In genomic region chr18:35999925-36000324, GRCh38 we compare ENCODE assay signal across 31 cellular contexts.
"Had no signal": no experiment of that assay in that cellular context is flagged by ENCODE, and none has a peak within 500 bp of the region (broad histone marks: within the 10 kb centered on the region; RNA-seq: fewer than 3 reads in every experiment).

No MANE protein-coding gene starts in this region.

- H3K9me3 Mint-ChIP-seq: activated naive CD4-positive, alpha-beta T cell treated with anti-CD3 and anti-CD28 coated beads, Interleukin-2, amount 50 U/mL, for 72 hours; activated T-cell treated with anti-CD3 and anti-CD28 coated beads, Interleukin-2, amount 50 U/mL, for 72 hours; memory B cell; naive thymus-derived CD4-positive, alpha-beta T cell; T-helper 1 cell treated with Interleukin-12 subunit alpha and Interleukin-12 subunit beta and Interleukin-4 antibody, amounts not matched to agents 30 μg/mL and 1 μg/mL, for 36 hours had no signal

- ATAC-seq: activated CD4-positive, alpha-beta T cell treated with anti-CD3 and anti-CD28 coated beads for 36 hours; activated CD8-positive, alpha-beta T cell treated with anti-CD3 and anti-CD28 coated beads, Interleukin-2, amount 10 ng/mL, durations not matched to agents 7 days and 5 days; activated naive CD4-positive, alpha-beta T cell treated with anti-CD3 and anti-CD28 coated beads, Interleukin-2, amount 50 U/mL, for 72 hours; activated T-cell treated with anti-CD3 and anti-CD28 coated beads, Interleukin-2, amount 50 U/mL, for 72 hours; gastrocnemius medialis; left cardiac atrium; naive thymus-derived CD4-positive, alpha-beta T cell had no signal

- H3K27ac ChIP-seq: breast epithelium, esophagus muscularis mucosa, gastrocnemius medialis, hepatocyte, ovary, prostate gland, sigmoid colon, transverse colon had no signal

- FAIRE-seq: keratinocyte had no signal

- DNase-seq: activated CD4-positive, alpha-beta T cell treated with anti-CD3 and anti-CD28 coated beads for 36 hours; activated CD4-positive, CD25-positive, alpha-beta regulatory T cell; activated CD8-positive, alpha-beta T cell treated with anti-CD3 and anti-CD28 coated beads, Interleukin-2, amount 10 ng/mL, durations not matched to agents 7 days and 5 days; activated naive CD4-positive, alpha-beta T cell; activated T-cell treated with anti-CD3 and anti-CD28 coated beads for 4 hours; activated T-cell treated with anti-CD3 and anti-CD28 coated beads, Interleukin-2, amount 50 U/mL, for 72 hours; central memory CD4-positive, alpha-beta T cell; dermis blood vessel endothelial cell; effector CD4-positive, alpha-beta T cell; gastrocnemius medialis; glutamatergic neuron; left cardiac atrium; midbrain; naive thymus-derived CD4-positive, alpha-beta T cell; ovary; retina; sigmoid colon; stimulated activated CD4-positive, alpha-beta T cell treated with anti-CD3 and anti-CD28 coated beads, Interleukin-1b, Interleukin-23, amount 100 ng/mL, for 48 hours; stimulated activated CD4-positive, alpha-beta T cell treated with anti-CD3 and anti-CD28 coated beads, Interleukin-4, amount 100 ng/mL, for 4 hours; stimulated activated CD8-positive, alpha-beta memory T cell treated with anti-CD3 and anti-CD28 coated beads, Interleukin-4, amount 100 ng/mL, for 48 hours; stimulated activated naive CD4-positive, alpha-beta T cell; transverse colon had no signal

- H3K36me3 ChIP-seq: breast epithelium, esophagus muscularis mucosa, gastrocnemius medialis, ovary, prostate gland, sigmoid colon, transverse colon had no signal

- H3K36me3 Mint-ChIP-seq: activated naive CD4-positive, alpha-beta T cell treated with anti-CD3 and anti-CD28 coated beads, Interleukin-2, amount 50 U/mL, for 72 hours; memory B cell had no signal

- H3K27me3 ChIP-seq: breast epithelium, esophagus muscularis mucosa, gastrocnemius medialis, hepatocyte, ovary, sigmoid colon, transverse colon had no signal

- H3K4me1 ChIP-seq: breast epithelium, esophagus muscularis mucosa, gastrocnemius medialis, prostate gland, sigmoid colon, transverse colon had no signal

- H3K27me3 Mint-ChIP-seq: activated CD4-positive, alpha-beta T cell treated with anti-CD3 and anti-CD28 coated beads for 36 hours; memory B cell; naive thymus-derived CD4-positive, alpha-beta T cell had no signal

- H3K27ac Mint-ChIP-seq: activated CD4-positive, alpha-beta T cell treated with anti-CD3 and anti-CD28 coated beads for 36 hours; activated CD8-positive, alpha-beta T cell treated with anti-CD3 and anti-CD28 coated beads, Interleukin-2, amount 10 ng/mL, durations not matched to agents 7 days and 5 days; activated naive CD4-positive, alpha-beta T cell treated with anti-CD3 and anti-CD28 coated beads, Interleukin-2, amount 50 U/mL, for 72 hours; memory B cell; naive thymus-derived CD4-positive, alpha-beta T cell; T-helper 1 cell treated with Interleukin-12 subunit alpha and Interleukin-12 subunit beta and Interleukin-4 antibody, amounts not matched to agents 30 μg/mL and 1 μg/mL, for 36 hours had no signal

- H3K9me3 ChIP-seq: breast epithelium, esophagus muscularis mucosa, gastrocnemius medialis, ovary, prostate gland, sigmoid colon, transverse colon had no signal

- H3K4me1 Mint-ChIP-seq: activated CD4-positive, alpha-beta T cell treated with anti-CD3 and anti-CD28 coated beads for 36 hours had no signal

- H3K4me3 Mint-ChIP-seq: activated CD4-positive, alpha-beta T cell treated with anti-CD3 and anti-CD28 coated beads for 36 hours; activated CD8-positive, alpha-beta T cell treated with anti-CD3 and anti-CD28 coated beads, Interleukin-2, amount 10 ng/mL, durations not matched to agents 7 days and 5 days; activated T-cell treated with anti-CD3 and anti-CD28 coated beads, Interleukin-2, amount 50 U/mL, for 72 hours; memory B cell; naive thymus-derived CD4-positive, alpha-beta T cell; T-helper 1 cell treated with Interleukin-12 subunit alpha and Interleukin-12 subunit beta and Interleukin-4 antibody, amounts not matched to agents 30 μg/mL and 1 μg/mL, for 36 hours had no signal

- H3K4me3 ChIP-seq: breast epithelium, esophagus muscularis mucosa, gastrocnemius medialis, hepatocyte, ovary, prostate gland, sigmoid colon, smooth muscle cell, transverse colon had no signal
